ENCODE assay signal across 8 cellular contexts in the genomic region with DNA sequence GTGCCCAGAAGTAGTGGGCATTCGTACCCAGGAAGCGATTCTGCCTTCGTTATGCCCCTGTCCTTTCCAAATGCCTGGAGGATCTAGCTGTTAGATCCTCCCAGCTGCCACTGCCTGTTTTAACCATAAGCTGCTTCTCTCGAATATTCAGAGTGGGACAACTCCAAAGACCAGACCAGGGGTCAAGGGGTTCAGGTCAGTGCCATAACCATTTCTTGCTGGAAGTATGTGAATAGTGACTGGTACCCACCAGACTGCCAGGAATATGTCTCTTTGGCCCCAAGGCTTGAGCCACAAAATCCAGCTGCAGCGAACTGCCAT. TPM values are rescaled to one million over a fixed set of nuclear protein-coding genes. Genes with fewer than 3 reads are reported as not detected.
DNase-seq lines count a peak whose midpoint lies in the region; ATAC-seq and TF ChIP-seq lines count a peak whose summit lies in the region.

No MANE protein-coding gene starts in this region.

- no peak for DNase-seq in AG09309 (ENCODE audit: low read depth)
- no peak for DNase-seq in colonic mucosa
- DNase-seq in naive thymus-derived CD4-positive, alpha-beta T cell: no peak
- no peak for DNase-seq in omental fat pad (ENCODE audit: low spot score)
- no peak for DNase-seq in UCSD-AML1 (lab: John Stamatoyannopoulos, UW; ENCODE audit: unreplicated experiment)
- DNase-seq in NOMO-1 (lab: John Stamatoyannopoulos, UW; ENCODE audit: unreplicated experiment in 2 of 2): no peak

- H3K9me3 ChIP-seq in colonic mucosa: no peaks in the 10 kb centered on the region
- H3K9me3 ChIP-seq in naive thymus-derived CD4-positive, alpha-beta T cell (ENCODE audit: control insufficient read depth in 2 of 3, low read length in 3 of 3): no peaks in the 10 kb centered on the region

- H3K27ac ChIP-seq in colonic mucosa: peak overlapping the region; percentile 84
- H3K27ac ChIP-seq in naive thymus-derived CD4-positive, alpha-beta T cell (ENCODE audit: low read depth, low read length): peak overlapping the region; percentile 89

- CTCF ChIA-PET in naive thymus-derived CD4-positive, alpha-beta T cell (lab: Charles Lee): interaction anchor here (0.7 to 1.7 kb wide), 6 partner anchors 9 to 132 kb away, joined by 3 to 9 read pairs (median 4); no protein-coding TSS in a partner anchor

- H3K4me3 ChIP-seq in AG09309 (ENCODE audit: control insufficient read depth, low read depth, low read length) (peak overlapping the region; percentile 97), colonic mucosa (peak overlapping the region; percentile 85)
- peak overlapping the region; percentile 94 for H3K4me3 ChIP-seq in naive thymus-derived CD4-positive, alpha-beta T cell (ENCODE audit: low read length)

- POLR2A ChIA-PET in naive thymus-derived CD4-positive, alpha-beta T cell (lab: Charles Lee): interaction anchor here (0.6 to 2.4 kb wide), 5 partner anchors 12 to 265 kb away, joined by 3 to 21 read pairs (median 4); a partner anchor contains a TSS

- peak overlapping the region; percentile 90 to 99 (median 95) for H3K27ac Mint-ChIP-seq in naive thymus-derived CD4-positive, alpha-beta T cell

- peaks cover 20 to 33% (median 27%) of the 10 kb centered on the region in 7 donors for H3K4me1 Mint-ChIP-seq in naive thymus-derived CD4-positive, alpha-beta T cell

- H3K4me3 Mint-ChIP-seq in naive thymus-derived CD4-positive, alpha-beta T cell: peak overlapping the region; percentile 89 to 100 (median 96)

- H3K9ac ChIP-seq in colonic mucosa (ENCODE audit: low read depth in 2 of 2, low read length in 2 of 2): peak overlapping the region; percentile 94 to 97

- no peaks in the 10 kb centered on the region for H3K4me1 ChIP-seq in colonic mucosa
- H3K4me1 ChIP-seq in naive thymus-derived CD4-positive, alpha-beta T cell (ENCODE audit: control insufficient read depth in 2 of 2, insufficient read depth in 2 of 2, low read length in 2 of 2): peaks cover 12 to 19% of the 10 kb centered on the region in 2 donors

- intact Hi-C loops in colonic mucosa (cut with DNase I): loop anchor here (5.0 to 10.0 kb wide), 2 partner anchors 168 to 256 kb away; a partner anchor contains a TSS
- intact Hi-C loops in naive thymus-derived CD4-positive, alpha-beta T cell (cut with micrococcal nuclease): loop anchor here (1.0 to 5.0 kb wide), 4 partner anchors 49 to 346 kb away; a partner anchor contains a TSS

- H3K27me3 ChIP-seq in colonic mucosa: no peaks in the 10 kb centered on the region
- no peaks in the 10 kb centered on the region for H3K27me3 ChIP-seq in naive thymus-derived CD4-positive, alpha-beta T cell (ENCODE audit: control insufficient read depth in 2 of 2, insufficient read depth in 2 of 2, low read length in 2 of 2)

- peaks cover 4% of the 10 kb centered on the region for H3K36me3 ChIP-seq in colonic mucosa
- peaks cover 0 to 35% (median 7%) of the 10 kb centered on the region in 3 experiments for H3K36me3 ChIP-seq in naive thymus-derived CD4-positive, alpha-beta T cell (ENCODE audit: control insufficient read depth in 2 of 3, insufficient read depth in 3 of 3, low read length in 3 of 3)

- no peak for ATAC-seq in naive thymus-derived CD4-positive, alpha-beta T cell
- ATAC-seq in omental fat pad (ENCODE audit: low FRiP score): no peak
- ATAC-seq in GM18519 (IDR thresholded peaks at IDR 0.05; ENCODE audit: low FRiP score, unreplicated experiment): no peak

- no peaks in the 10 kb centered on the region for H3K27me3 Mint-ChIP-seq in naive thymus-derived CD4-positive, alpha-beta T cell

- peaks cover 6 to 17% (median 14%) of the 10 kb centered on the region in 5 donors for H3K36me3 Mint-ChIP-seq in naive thymus-derived CD4-positive, alpha-beta T cell

- no peaks in the 10 kb centered on the region for H3K9me3 Mint-ChIP-seq in naive thymus-derived CD4-positive, alpha-beta T cell

- TF ChIP-seq CTCF in AG09309 (IDR thresholded peaks at IDR 0.05; ENCODE audit: control insufficient read depth, insufficient read depth, low read depth, low read length, missing control alignments): no peak
- TF ChIP-seq CTCF in LNCAP (IDR thresholded peaks at IDR 0.05): peak; percentile 9; the same call in 1 of the 2 replicates
- TF ChIP-seq CTCF in colonic mucosa (IDR thresholded peaks at IDR 0.05): peak; percentile 34
- no peak for TF ChIP-seq CTCF in omental fat pad (IDR thresholded peaks at IDR 0.05)

RNA-seq across cellular contexts. Expression of a gene that starts 0.9 kb away (rescaled TPM):
- total RNA-seq in colonic mucosa: 10 to 100 TPM; 22.1 to 33.9 TPM
- 10 to 100 TPM; 22.9 to 45.2 (median 27.1) TPM for total RNA-seq in naive thymus-derived CD4-positive, alpha-beta T cell
- polyA plus RNA-seq in naive thymus-derived CD4-positive, alpha-beta T cell: 10 to 100 TPM; 25.2 to 27.1 TPM
- 1 to 10 TPM; 6.0 to 9.0 (median 7.2) TPM for total RNA-seq in omental fat pad

RNA-seq across cellular contexts. Expression of a gene that starts 52.3 kb away (rescaled TPM):
- total RNA-seq in colonic mucosa (10 to 100 TPM; 14.4 to 16.3 TPM), omental fat pad (10 to 100 TPM; 14.7 to 28.6 (median 16.0) TPM)
- total RNA-seq in naive thymus-derived CD4-positive, alpha-beta T cell: 10 to 100 TPM; 13.1 to 30.6 (median 22.3) TPM
- 10 to 100 TPM; 13.4 to 17.0 TPM for polyA plus RNA-seq in naive thymus-derived CD4-positive, alpha-beta T cell

RNA-seq across cellular contexts. Expression of a gene that starts 52.7 kb away (rescaled TPM):
- total RNA-seq in colonic mucosa (10 to 100 TPM; 28.3 to 51.4 TPM), omental fat pad (10 to 100 TPM; 53.6 to 86.9 (median 71.2) TPM)
- 10 to 100 TPM; 11.4 to 20.6 (median 11.7) TPM for total RNA-seq in naive thymus-derived CD4-positive, alpha-beta T cell
- 10 to 100 TPM; 24.8 to 26.4 TPM for polyA plus RNA-seq in naive thymus-derived CD4-positive, alpha-beta T cell

Comparison
In these comparisons a context has a peak if more than half of its experiments do, and no peak if none do; other contexts are left out.
1. CTCF ChIP-seq: peak in LNCAP (single experiment) and colonic mucosa (single experiment); none in AG09309 (single experiment) and omental fat pad (0 of 3).
2. Peak in every context shown above with its lines, with median percentiles within 50 percentile points of each other: H3K4me3 ChIP-seq.